ENCODE assay signal across 8 cellular contexts in the genomic region with DNA sequence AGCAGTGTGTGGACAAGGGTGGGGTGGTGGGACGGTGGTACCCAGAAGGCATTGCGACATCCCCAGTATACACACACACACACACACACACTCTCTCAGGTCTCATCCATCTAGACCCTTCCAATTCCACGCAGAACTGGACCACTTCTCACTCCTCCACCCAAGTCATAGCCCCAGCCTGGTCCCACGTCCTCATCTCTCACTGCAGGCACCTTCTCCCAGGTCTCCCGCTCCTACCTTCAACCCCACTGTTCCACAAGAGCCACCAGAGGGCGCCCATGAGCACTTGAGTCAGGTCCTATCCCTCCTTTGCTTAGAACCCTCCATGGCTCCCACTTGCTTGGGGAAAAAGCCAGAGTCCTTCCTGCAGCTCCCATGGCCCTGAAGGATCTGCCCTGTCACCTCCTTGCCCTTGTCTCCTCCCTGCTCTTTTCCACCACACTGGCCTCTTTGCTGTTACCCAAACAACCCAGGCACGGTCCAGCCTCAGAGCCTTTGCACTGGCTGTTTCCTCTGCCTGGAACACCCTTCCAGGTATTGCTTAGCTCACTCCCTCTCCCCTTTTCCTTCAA.
DNase-seq lines count a peak whose midpoint lies in the region; ATAC-seq and TF ChIP-seq lines count a peak whose summit lies in the region.

No MANE protein-coding gene starts in this region.

- no peak for TF ChIP-seq POLR2A in esophagus squamous epithelium (IDR thresholded peaks at IDR 0.05)
- no peak for TF ChIP-seq POLR2A in tibial nerve (IDR thresholded peaks at IDR 0.05)

- no peak for TF ChIP-seq EP300 in tibial nerve (IDR thresholded peaks at IDR 0.05)

- no peaks in the 10 kb centered on the region for H3K27me3 ChIP-seq in esophagus squamous epithelium
- H3K27me3 ChIP-seq in tibial nerve, result no peaks in the 10 kb centered on the region

- H3K4me3 ChIP-seq in esophagus squamous epithelium, result no peak overlapping the region
- H3K4me3 ChIP-seq in tibial nerve, result no peak overlapping the region

- H3K27ac ChIP-seq in esophagus squamous epithelium, result no peak overlapping the region
- H3K27ac ChIP-seq in tibial nerve, result no peak overlapping the region

- intact Hi-C loops in esophagus squamous epithelium (cut with DNase I), result no loop called here

- 53 to 60% methylated on average over 4 to 7 of the region's 7 CpGs for WGBS in esophagus squamous epithelium, 2 donors
- WGBS in tibial nerve, 2 donors, result 67% methylated on average over 7 of the region's 7 CpGs

- H3K4me1 ChIP-seq in esophagus squamous epithelium (peaks cover 5 to 14% (median 6%) of the 10 kb centered on the region in 3 donors), tibial nerve (peaks cover 0 to 18% (median 0%) of the 10 kb centered on the region in 4 donors)

- ATAC-seq in omental fat pad (ENCODE audit: low FRiP score) (peak; percentile 38), GM19023 (IDR thresholded peaks at IDR 0.05; ENCODE audit: unreplicated experiment) (no peak)

- H3K9me3 ChIP-seq in esophagus squamous epithelium (no peaks in the 10 kb centered on the region), tibial nerve (no peaks in the 10 kb centered on the region)

- TF ChIP-seq CTCF in esophagus squamous epithelium (IDR thresholded peaks at IDR 0.05), result peak in 5 of 6 experiments; percentile 31 to 57 (median 46)
- no peak for TF ChIP-seq CTCF in omental fat pad (IDR thresholded peaks at IDR 0.05)
- TF ChIP-seq CTCF in tibial nerve (IDR thresholded peaks at IDR 0.05), result peak; percentile 15 to 45 (median 37)

- H3K36me3 ChIP-seq in esophagus squamous epithelium (no peaks in the 10 kb centered on the region), tibial nerve (no peaks in the 10 kb centered on the region)

- DNase-seq in NCI-H2227 (lab: John Stamatoyannopoulos, UW; ENCODE audit: unreplicated experiment), result peak; percentile 15
- no peak for DNase-seq in NCI-H2227 treated with DMSO at 0.1 percent for 48 hours (lab: John Stamatoyannopoulos, UW)
- DNase-seq in NCI-H82 treated with DMSO at 0.1 percent for 48 hours (lab: John Stamatoyannopoulos, UW; ENCODE audit: unreplicated experiment), result peak; percentile 45
- DNase-seq in activated CD8-positive, alpha-beta memory T cell treated with anti-CD3 and anti-CD28 coated beads for 24 hours, result peak; percentile 88
- DNase-seq in esophagus squamous epithelium (lab: John Stamatoyannopoulos, UW), result no peak
- peak; percentile 35 for DNase-seq in omental fat pad (ENCODE audit: low spot score)
- peak in 1 of 2 donors; percentile 38 for DNase-seq in tibial nerve (ENCODE audit: low spot score in 2 of 2)

Comparison
In these comparisons a context has a peak if more than half of its experiments do, and no peak if none do; other contexts are left out.
1. DNase-seq: peak in NCI-H2227 (single experiment), NCI-H82 treated with DMSO at 0.1 percent for 48 hours (single experiment), activated CD8-positive, alpha-beta memory T cell treated with anti-CD3 and anti-CD28 coated beads for 24 hours (single experiment) and omental fat pad (single experiment); none in NCI-H2227 treated with DMSO at 0.1 percent for 48 hours (single experiment) and esophagus squamous epithelium (single experiment).
2. CTCF ChIP-seq: peak in esophagus squamous epithelium (5 of 6) and tibial nerve (5 of 5); none in omental fat pad (0 of 3).